In genomic region chr3:196996454-196997265, GRCh38 we compare ENCODE assay signal across 19 cellular contexts. TPM values are rescaled to one million over a fixed set of nuclear protein-coding genes. Genes with fewer than 3 reads are reported as not detected.
DNase-seq lines count a peak whose midpoint lies in the region; ATAC-seq, FAIRE-seq and TF ChIP-seq lines count a peak whose summit lies in the region.
"Had no signal": no experiment of that assay in that cellular context is flagged by ENCODE, and none has a peak within 500 bp of the region (broad histone marks: within the 10 kb centered on the region; RNA-seq: fewer than 3 reads in every experiment).

No MANE protein-coding gene starts in this region.

- TF ChIP-seq CTCF in mammary epithelial cell (conservative IDR thresholded peaks at IDR 0.05 in 1 of 2, IDR thresholded peaks at IDR 0.05 in 1 of 2; ENCODE audit: extremely low read depth in 1 of 2, insufficient read depth in 1 of 2, low read depth in 1 of 2, low read length in 2 of 2) (no peak), prostate gland (IDR thresholded peaks at IDR 0.05) (no peak)
- TF ChIP-seq CTCF in CD4-positive, alpha-beta T cell (IDR thresholded peaks at IDR 0.05) = no peak

- no peaks in the 10 kb centered on the region for H3K9me3 Mint-ChIP-seq in CD4-positive, alpha-beta T cell
- H3K9me3 Mint-ChIP-seq: dendritic cell treated with granulocyte-macrophage colony-stimulating factor and Interleukin-4, amounts not matched to agents 40 ng/mL and 50 ng/mL, for 4 days; GM23338 had no signal

- H3K27ac Mint-ChIP-seq in CD4-positive, alpha-beta T cell = no peak overlapping the region
- H3K27ac Mint-ChIP-seq: dendritic cell treated with granulocyte-macrophage colony-stimulating factor and Interleukin-4, amounts not matched to agents 40 ng/mL and 50 ng/mL, for 4 days; GM23338 had no signal

- POLR2A ChIA-PET in CD4-positive, alpha-beta T cell (lab: Charles Lee) = no interaction called here

- no peak overlapping the region for H3K4me3 Mint-ChIP-seq in CD4-positive, alpha-beta T cell
- H3K4me3 Mint-ChIP-seq: dendritic cell treated with granulocyte-macrophage colony-stimulating factor and Interleukin-4, amounts not matched to agents 40 ng/mL and 50 ng/mL, for 4 days; GM23338 had no signal

- dilution Hi-C loops in mammary epithelial cell (cut with HindIII; ENCODE audit: low sequenced_read_pairs) = loop anchor here (5.0 kb wide), 1 partner anchor 41 kb away; no protein-coding TSS in a partner anchor

- WGBS in mammary epithelial cell (ENCODE audit: low coverage, missing lambda C conversion rate) = 29% methylated on average over 16 of the region's 17 CpGs
- WGBS in prostate gland = 42% methylated on average over 17 of the region's 17 CpGs

- in situ Hi-C loops in mammary epithelial cell (cut with MboI; ENCODE audit: low sequenced_read_pairs in 2 of 2) = loop anchor here in 1 of 2 donors (25.0 kb wide), 1 partner anchor 516 kb away; no protein-coding TSS in a partner anchor

- H3K9ac ChIP-seq in mammary epithelial cell (ENCODE audit: insufficient read depth, low read length) = no peak overlapping the region

- H3K4me1 ChIP-seq in mammary epithelial cell (ENCODE audit: insufficient read depth, low read length) (peaks cover 17% of the 10 kb centered on the region), prostate gland (replicated peaks) (no peaks in the 10 kb centered on the region)

- intact Hi-C loops in mammary epithelial cell (cut with micrococcal nuclease) = no loop called here
- intact Hi-C loops in prostate gland (cut with DNase I) = no loop called here
- intact Hi-C loops in CD4-positive, alpha-beta T cell (cut with DNase I, micrococcal nuclease) = no loop called here

- no peak for FAIRE-seq in frontal cortex (lab: Jason Lieb, UNC)
- FAIRE-seq: G401.6, GM18507, urothelium cell line had no signal

- H3K36me3 ChIP-seq in mammary epithelial cell (ENCODE audit: insufficient read depth, low read length) = no peaks in the 10 kb centered on the region
- no peaks in the 10 kb centered on the region for H3K36me3 ChIP-seq in prostate gland
- H3K36me3 ChIP-seq: ovary had no signal

- no peaks in the 10 kb centered on the region for H3K36me3 Mint-ChIP-seq in CD4-positive, alpha-beta T cell (ENCODE audit: low read depth)

- peak overlapping the region; percentile 83 for H2AFZ ChIP-seq in mammary epithelial cell (ENCODE audit: low read depth, low read length)
- H2AFZ ChIP-seq: GM23338 had no signal

- H3K4me2 ChIP-seq in mammary epithelial cell (ENCODE audit: insufficient read depth, low read depth, low read length) = no peak overlapping the region
- H3K4me2 ChIP-seq: GM23338 had no signal

- no peaks in the 10 kb centered on the region for H4K20me1 ChIP-seq in mammary epithelial cell (ENCODE audit: insufficient read depth, low read length)

- H3K4me1 Mint-ChIP-seq in CD4-positive, alpha-beta T cell (ENCODE audit: low read depth) = no peaks in the 10 kb centered on the region

- no peak for TF ChIP-seq POLR2A in prostate gland (IDR thresholded peaks at IDR 0.05)

- CTCF ChIA-PET in mammary epithelial cell (lab: Charles Lee; ENCODE audit: low non-redundant PET) = no interaction called here
- CTCF ChIA-PET in CD4-positive, alpha-beta T cell (lab: Charles Lee) = no interaction called here

- no peaks in the 10 kb centered on the region for H3K27me3 ChIP-seq in mammary epithelial cell (ENCODE audit: insufficient read depth, low read length)
- H3K27me3 ChIP-seq in prostate gland (replicated peaks; ENCODE audit: insufficient read depth) = no peaks in the 10 kb centered on the region
- no peaks in the 10 kb centered on the region for H3K27me3 ChIP-seq in CD4-positive, alpha-beta T cell (ENCODE audit: control insufficient read depth, insufficient read depth, low read length)
- H3K27me3 ChIP-seq: ovary had no signal

- H3K27ac ChIP-seq in mammary epithelial cell (ENCODE audit: insufficient read depth, low read depth, low read length) (no peak overlapping the region), prostate gland (peak overlapping the region; percentile 60 to 62)
- H3K27ac ChIP-seq in CD4-positive, alpha-beta T cell (ENCODE audit: low read depth, low read length) = no peak overlapping the region
- H3K27ac ChIP-seq: ovary had no signal

- no peaks in the 10 kb centered on the region for H3K79me2 ChIP-seq in mammary epithelial cell (ENCODE audit: insufficient read depth, low read length)

- no peaks in the 10 kb centered on the region for H3K27me3 Mint-ChIP-seq in CD4-positive, alpha-beta T cell

- no peak for ATAC-seq in CD4-positive, alpha-beta T cell (ENCODE audit: poor library complexity)
- ATAC-seq: GM23338, Panc1 had no signal

- H3K9me3 ChIP-seq in mammary epithelial cell (replicated peaks; ENCODE audit: insufficient read depth, low read length) (no peaks in the 10 kb centered on the region), prostate gland (no peaks in the 10 kb centered on the region)
- H3K9me3 ChIP-seq in CD4-positive, alpha-beta T cell (ENCODE audit: control insufficient read depth, low read length) = no peaks in the 10 kb centered on the region
- H3K9me3 ChIP-seq: ovary had no signal

- H3K4me3 ChIP-seq in mammary epithelial cell (replicated peaks in 1 of 3; ENCODE audit: insufficient read depth in 1 of 3, low read depth in 2 of 3, low read length in 3 of 3) (no peak overlapping the region), prostate gland (no peak overlapping the region)
- H3K4me3 ChIP-seq: GM23338, ovary had no signal

- DNase-seq in ELF-1 (ENCODE audit: low read depth, low spot score) (peak; percentile 1), NCI-H2107 (lab: John Stamatoyannopoulos, UW) (peak; percentile 85), mammary epithelial cell (peak; percentile 74), prostate gland (ENCODE audit: low spot score) (peak; percentile 77), T-helper 2 cell (no peak), frontal cortex (ENCODE audit: low spot score in 2 of 2) (no peak), NCI-H128 (lab: John Stamatoyannopoulos, UW; ENCODE audit: unreplicated experiment) (no peak)
- no peak for DNase-seq in CD4-positive, alpha-beta T cell
- DNase-seq: activated CD4-positive, CD25-positive, alpha-beta regulatory T cell; amniotic stem cell; KG1; NCI-H2227 treated with DMSO at 0.1 percent for 48 hours had no signal

- BruUV-seq in mammary epithelial cell (replicated peaks; lab: Mats Ljungman, UMichigan) = no TSS peak

RNA-seq across cellular contexts. Expression of gene PIGZ, which starts 28.0 kb away (rescaled TPM):
- total RNA-seq in mammary epithelial cell (1 to 10 TPM; 2.7 to 4.7 TPM), prostate gland (10 to 100 TPM in 1 of 2 donors, 1 to 10 TPM in 1; 4.7 to 11.3 TPM), frontal cortex (2.9 TPM)
- polyA plus RNA-seq in mammary epithelial cell = 1.0 TPM
- 1.2 TPM for polyA minus RNA-seq in mammary epithelial cell
- under 1 TPM; 0.33 to 0.61 TPM for total RNA-seq in CD4-positive, alpha-beta T cell
- total RNA-seq: GM23338 had no signal

RNA-seq across cellular contexts. Expression of gene MELTF, which starts 33.0 kb away (rescaled TPM):
- total RNA-seq in mammary epithelial cell (10 to 100 TPM in 1 of 2 donors, 1 to 10 TPM in 1; 5.8 to 11.7 TPM), prostate gland (1 to 10 TPM; 6.9 to 9.0 TPM), frontal cortex (1.2 TPM)
- 5.7 TPM for polyA plus RNA-seq in mammary epithelial cell
- 2.7 TPM for polyA minus RNA-seq in mammary epithelial cell
- total RNA-seq in CD4-positive, alpha-beta T cell = 1 to 10 TPM in 1 of 2 experiments, under 1 TPM in 1; 0.89 to 1.2 TPM

RNA-seq across cellular contexts. Expression of gene NCBP2, which starts 54.3 kb away (rescaled TPM):
- total RNA-seq in mammary epithelial cell (10 to 100 TPM; 47.5 to 77.0 TPM), prostate gland (10 to 100 TPM; 35.4 to 38.2 TPM), frontal cortex (91.3 TPM)
- polyA plus RNA-seq in mammary epithelial cell = 45.1 TPM
- polyA minus RNA-seq in mammary epithelial cell = 50.3 TPM
- 10 to 100 TPM; 41.4 to 44.6 TPM for total RNA-seq in CD4-positive, alpha-beta T cell

Comparison
In these comparisons a context has a peak if more than half of its experiments do, and no peak if none do; other contexts are left out.
1. DNase-seq: peak in ELF-1 (single experiment), NCI-H2107 (single experiment), mammary epithelial cell (single experiment) and prostate gland (single experiment); none in T-helper 2 cell (0 of 5), frontal cortex (0 of 2), NCI-H128 (single experiment) and CD4-positive, alpha-beta T cell (0 of 10).
2. H3K27ac ChIP-seq: peak in prostate gland (2 of 2); none in mammary epithelial cell (single experiment) and CD4-positive, alpha-beta T cell (single experiment).